In the genomic region with DNA sequence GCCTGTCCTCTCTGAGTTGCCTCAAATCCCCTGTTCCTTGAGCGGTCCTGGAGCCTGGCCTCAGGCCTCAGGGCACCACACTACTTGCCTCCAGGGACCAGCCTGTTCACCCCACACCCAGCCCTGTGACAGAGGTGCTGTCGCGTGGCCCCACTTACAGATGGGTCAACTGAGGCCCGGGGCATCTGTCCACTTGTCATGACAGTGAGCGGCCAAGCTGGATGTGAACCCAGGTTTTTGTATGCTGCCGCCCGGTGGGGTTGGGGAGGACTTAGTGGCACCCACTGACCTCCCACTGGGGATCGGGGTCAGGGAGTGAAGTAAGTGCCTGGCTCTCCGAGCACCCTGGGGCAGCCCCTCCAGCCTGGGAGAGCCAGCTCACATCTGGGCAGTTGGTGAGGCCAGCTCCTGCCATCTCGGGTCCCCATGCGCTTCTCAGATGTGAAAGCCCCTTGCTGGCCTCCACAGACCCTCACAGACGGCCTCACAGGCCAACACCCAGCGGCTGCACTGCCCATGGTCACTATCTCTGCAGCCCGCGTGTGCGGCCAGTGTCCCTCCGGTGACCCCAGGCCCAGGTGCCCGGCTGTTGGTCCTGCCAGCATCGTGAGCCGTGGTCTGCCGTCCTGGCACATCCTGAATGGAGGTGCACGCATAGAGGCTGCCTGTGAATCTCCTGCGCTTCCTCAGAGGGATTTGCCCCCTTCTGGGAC, we compare ENCODE assay signal across 11 cellular contexts. TPM values are rescaled to one million over a fixed set of nuclear protein-coding genes. Genes with fewer than 3 reads are reported as not detected.
DNase-seq lines count a peak whose midpoint lies in the region; ATAC-seq and TF ChIP-seq lines count a peak whose summit lies in the region.
"Had no signal": no experiment of that assay in that cellular context is flagged by ENCODE, and none has a peak within 500 bp of the region (broad histone marks: within the 10 kb centered on the region; RNA-seq: fewer than 3 reads in every experiment).

No MANE protein-coding gene starts in this region.

- H3K36me3 Mint-ChIP-seq in CD4-positive, alpha-beta T cell (ENCODE audit: low read depth) = no peaks in the 10 kb centered on the region
- no peaks in the 10 kb centered on the region for H3K36me3 Mint-ChIP-seq in activated T-cell treated with anti-CD3 and anti-CD28 coated beads, Interleukin-2, amount 50 U/mL, for 24 hours (ENCODE audit: low read depth)
- H3K36me3 Mint-ChIP-seq: memory B cell had no signal

- peak overlapping the region; percentile 35 for H3K27ac ChIP-seq in CD4-positive, alpha-beta T cell (ENCODE audit: low read depth, low read length)
- peak overlapping the region; percentile 77 to 93 (median 86) for H3K27ac ChIP-seq in gastrocnemius medialis
- H3K27ac ChIP-seq: HL-60 had no signal

- no peak for ATAC-seq in CD4-positive, alpha-beta T cell (ENCODE audit: poor library complexity)
- ATAC-seq in gastrocnemius medialis = no peak
- ATAC-seq in HG03521 (IDR thresholded peaks at IDR 0.05; ENCODE audit: unreplicated experiment) = no peak

- TF ChIP-seq CTCF in CD4-positive, alpha-beta T cell (IDR thresholded peaks at IDR 0.05) = no peak
- TF ChIP-seq CTCF in astrocyte of the cerebellum (IDR thresholded peaks at IDR 0.05; ENCODE audit: low read depth, low read length, missing control alignments) (no peak), gastrocnemius medialis (IDR thresholded peaks at IDR 0.05 in 4 of 5, conservative IDR thresholded peaks at IDR 0.05 in 1 of 5) (no peak)

- in situ Hi-C loops in astrocyte of the cerebellum (cut with HindIII; ENCODE audit: low sequenced_read_pairs) (no loop called here), gastrocnemius medialis (cut with MboI; ENCODE audit: low sequenced_read_pairs in 4 of 4) (loop anchor here in 2 of 4 donors (25.0 kb wide), 2 partner anchors 108 to 333 kb away; a partner anchor contains a TSS)

- peak in 1 of 10 experiments; percentile 29 for DNase-seq in CD4-positive, alpha-beta T cell
- DNase-seq in astrocyte of the cerebellum (ENCODE audit: low read depth) (no peak), gastrocnemius medialis (no peak), NCI-H748 treated with DMSO at 0.1 percent for 48 hours (lab: John Stamatoyannopoulos, UW) (no peak), putamen (ENCODE audit: low spot score) (no peak)
- no peak for DNase-seq in activated T-cell treated with anti-CD3 and anti-CD28 coated beads, Interleukin-2, amount 50 U/mL, for 24 hours
- DNase-seq: amniotic stem cell had no signal

- no peak overlapping the region for H3K27ac Mint-ChIP-seq in CD4-positive, alpha-beta T cell
- no peak overlapping the region for H3K27ac Mint-ChIP-seq in activated T-cell treated with anti-CD3 and anti-CD28 coated beads, Interleukin-2, amount 50 U/mL, for 24 hours

- CTCF ChIA-PET in CD4-positive, alpha-beta T cell (lab: Charles Lee) = interaction anchor here (1.1 to 2.5 kb wide), 4 partner anchors 8 to 178 kb away, joined by 3 to 11 read pairs (median 5); a partner anchor contains a TSS

- no peaks in the 10 kb centered on the region for H3K27me3 ChIP-seq in CD4-positive, alpha-beta T cell (ENCODE audit: control insufficient read depth, insufficient read depth, low read length)
- no peaks in the 10 kb centered on the region for H3K27me3 ChIP-seq in gastrocnemius medialis

- intact Hi-C loops in CD4-positive, alpha-beta T cell (cut with DNase I, micrococcal nuclease) = loop anchor here in 1 of 2 experiments (5.0 kb wide), 2 partner anchors 323 to 438 kb away; a partner anchor contains a TSS
- intact Hi-C loops in gastrocnemius medialis (cut with DNase I; ENCODE audit: low total_unique reads) = no loop called here

- no peaks in the 10 kb centered on the region for H3K36me3 ChIP-seq in gastrocnemius medialis

- H3K9me3 ChIP-seq in CD4-positive, alpha-beta T cell (ENCODE audit: control insufficient read depth, low read length) = no peaks in the 10 kb centered on the region
- H3K9me3 ChIP-seq in iPS-18c (ENCODE audit: control insufficient read depth, insufficient read depth, low read length) = no peaks in the 10 kb centered on the region
- H3K9me3 ChIP-seq in gastrocnemius medialis = no peaks in the 10 kb centered on the region

- H3K4me1 ChIP-seq in gastrocnemius medialis = peaks cover 22 to 42% of the 10 kb centered on the region in 2 donors

- POLR2A ChIA-PET in CD4-positive, alpha-beta T cell (lab: Charles Lee) = interaction anchor here (0.6 to 2.4 kb wide), 6 partner anchors 9 to 801 kb away, joined by 3 to 10 read pairs (median 6); a partner anchor contains a TSS

- H3K4me3 Mint-ChIP-seq in CD4-positive, alpha-beta T cell = no peak overlapping the region
- no peak overlapping the region for H3K4me3 Mint-ChIP-seq in activated T-cell treated with anti-CD3 and anti-CD28 coated beads, Interleukin-2, amount 50 U/mL, for 24 hours

- no peaks in the 10 kb centered on the region for H3K27me3 Mint-ChIP-seq in CD4-positive, alpha-beta T cell
- no peaks in the 10 kb centered on the region for H3K27me3 Mint-ChIP-seq in activated T-cell treated with anti-CD3 and anti-CD28 coated beads, Interleukin-2, amount 50 U/mL, for 24 hours
- H3K27me3 Mint-ChIP-seq: memory B cell had no signal

- no peak for TF ChIP-seq POLR2A in gastrocnemius medialis (IDR thresholded peaks at IDR 0.05)

- peaks cover 15% of the 10 kb centered on the region for H3K4me1 Mint-ChIP-seq in CD4-positive, alpha-beta T cell (ENCODE audit: low read depth)
- peaks cover 17% of the 10 kb centered on the region for H3K4me1 Mint-ChIP-seq in activated T-cell treated with anti-CD3 and anti-CD28 coated beads, Interleukin-2, amount 50 U/mL, for 24 hours (ENCODE audit: low read depth)

- H3K4me3 ChIP-seq in astrocyte of the cerebellum (ENCODE audit: low read depth, low read length) = peak overlapping the region; percentile 38
- peak overlapping the region; percentile 51 for H3K4me3 ChIP-seq in iPS-18c (ENCODE audit: insufficient read depth, low read depth, low read length)
- peak overlapping the region; percentile 53 to 90 (median 69) for H3K4me3 ChIP-seq in gastrocnemius medialis

- H3K9me3 Mint-ChIP-seq in CD4-positive, alpha-beta T cell = no peaks in the 10 kb centered on the region
- no peaks in the 10 kb centered on the region for H3K9me3 Mint-ChIP-seq in activated T-cell treated with anti-CD3 and anti-CD28 coated beads, Interleukin-2, amount 50 U/mL, for 24 hours
- H3K9me3 Mint-ChIP-seq: memory B cell had no signal

RNA-seq across cellular contexts. Expression of a gene that starts 9.3 kb away (rescaled TPM):
- total RNA-seq in CD4-positive, alpha-beta T cell = 10 to 100 TPM; 51.7 to 53.1 TPM
- total RNA-seq in gastrocnemius medialis = 10 to 100 TPM; 12.1 to 26.2 (median 17.3) TPM

RNA-seq across cellular contexts. Expression of a gene that starts 24.3 kb away (rescaled TPM):
- total RNA-seq in CD4-positive, alpha-beta T cell = 100 to 1,000 TPM; 286 to 324 TPM
- total RNA-seq in gastrocnemius medialis = 10 to 100 TPM in 3 of 4 donors, 1 to 10 TPM in 1; 7.8 to 32.2 (median 22.4) TPM

Comparison
In these comparisons a context has a peak if more than half of its experiments do, and no peak if none do; other contexts are left out.
1. RNA of a gene that starts 24.3 kb away (total RNA-seq): 286 to 324 TPM in CD4-positive, alpha-beta T cell; 7.8 to 32.2 TPM in gastrocnemius medialis; every median in the first group is over 4 times any median in the second.
2. Peak in every context shown above with its lines, with median percentiles within 50 percentile points of each other: H3K4me3 ChIP-seq.